Comparison of ENCODE assay signal across 8 cellular contexts in genomic region chr17:78723001-78723796, GRCh38. TPM values are rescaled to one million over a fixed set of nuclear protein-coding genes. Genes with fewer than 3 reads are reported as not detected.
DNase-seq lines count a peak whose midpoint lies in the region; ATAC-seq and TF ChIP-seq lines count a peak whose summit lies in the region.

No MANE protein-coding gene starts in this region.

- H3K4me3 ChIP-seq in Peyer's patch (peak overlapping the region in 2 of 4 donors; percentile 20 to 41), foreskin fibroblast (ENCODE audit: low read depth in 1 of 2, low read length in 2 of 2) (peak overlapping the region; percentile 14 to 57), ovary (peak overlapping the region; percentile 6)

- H3K27ac ChIP-seq in H9 (ENCODE audit: insufficient read length, low read depth, low read length) (no peak overlapping the region), Peyer's patch (peak overlapping the region in 3 of 4 donors; percentile 11 to 63 (median 48)), ovary (peak overlapping the region in 1 of 2 donors; percentile 43)

- H3K9me3 Mint-ChIP-seq in H9 = no peaks in the 10 kb centered on the region

- peaks cover 52 to 60% of the 10 kb centered on the region in 2 experiments for H3K4me1 Mint-ChIP-seq in H9

- no peak overlapping the region for H3K4ac ChIP-seq in H9 (ENCODE audit: low read depth, low read length)

- H2BK20ac ChIP-seq in H9 (ENCODE audit: low read depth, low read length, poor library complexity, severe bottlenecking) = no peak overlapping the region

- peak overlapping the region; percentile 59 to 76 for H3K4me3 Mint-ChIP-seq in H9

- H3K27me3 Mint-ChIP-seq in H9 (ENCODE audit: low read depth) = peaks cover 8% of the 10 kb centered on the region; the same call in 1 of the 2 replicates

- no peaks in the 10 kb centered on the region for H3K36me3 Mint-ChIP-seq in H9 (ENCODE audit: insufficient read depth in 1 of 3, low read depth in 3 of 3)

- no peak overlapping the region for H3K23ac ChIP-seq in H9 (ENCODE audit: insufficient read length, low read depth, low read length)

- peaks cover 0 to 6% (median 0%) of the 10 kb centered on the region in 3 donors for H3K36me3 ChIP-seq in Peyer's patch
- H3K36me3 ChIP-seq in ovary = no peaks in the 10 kb centered on the region

- H3K79me1 ChIP-seq in H9 (ENCODE audit: insufficient read depth, low read depth, low read length, poor library complexity, severe bottlenecking) = no peaks in the 10 kb centered on the region

- no peaks in the 10 kb centered on the region for H4K20me1 ChIP-seq in H9 (ENCODE audit: control insufficient read depth, insufficient read depth, insufficient read length)

- no peak overlapping the region for H3K9ac ChIP-seq in H9 (ENCODE audit: extremely low read depth, insufficient read length, low read length)

- no peak for TF ChIP-seq EP300 in ovary (IDR thresholded peaks at IDR 0.05)

- no peak for TF ChIP-seq POLR2A in Peyer's patch (IDR thresholded peaks at IDR 0.05)
- TF ChIP-seq POLR2A in ovary (IDR thresholded peaks at IDR 0.05) = no peak

- intact Hi-C loops in ovary (cut with DNase I) = no loop called here

- H3K27ac Mint-ChIP-seq in H9 = peak overlapping the region in 1 of 3 experiments; percentile 81; a peak in 3 of 7 replicates

- H2AFZ ChIP-seq in H9 (ENCODE audit: low read length) = no peak overlapping the region

- H3K27me3 ChIP-seq in H9 (ENCODE audit: insufficient read depth, low read length) = no peaks in the 10 kb centered on the region
- H3K27me3 ChIP-seq in Peyer's patch = no peaks in the 10 kb centered on the region
- H3K27me3 ChIP-seq in ovary = no peaks in the 10 kb centered on the region

- WGBS in H9 (ENCODE audit: extremely low coverage, insufficient read length, low lambda C conversion rate) = no CpG with 5 or more reads among the region's 25 CpGs
- WGBS in ovary, 3 donors = 10 to 23% (median 16%) methylated on average over 25 of the region's 25 CpGs

- no peak overlapping the region for H4K5ac ChIP-seq in H9 (ENCODE audit: insufficient read length, low read depth, low read length)

- no peak overlapping the region for H4K8ac ChIP-seq in H9 (replicated peaks; ENCODE audit: insufficient read length, low read depth, low read length)

- H4K91ac ChIP-seq in H9 (ENCODE audit: insufficient read length, low read depth, low read length) = no peak overlapping the region

- H3K4me1 ChIP-seq in H9 (ENCODE audit: insufficient read depth, low read length) (peaks cover 17% of the 10 kb centered on the region; the same call in 1 of the 2 replicates), Peyer's patch (peaks cover 0 to 81% (median 42%) of the 10 kb centered on the region in 4 donors), ovary (ENCODE audit: insufficient read depth) (peaks cover 12% of the 10 kb centered on the region)

- TF ChIP-seq CTCF in H9 (conservative IDR thresholded peaks at IDR 0.05) (no peak), Peyer's patch (IDR thresholded peaks at IDR 0.05) (no peak), foreskin fibroblast (IDR thresholded peaks at IDR 0.05; ENCODE audit: low read depth, low read length) (no peak), ovary (IDR thresholded peaks at IDR 0.05) (no peak)

- no peak overlapping the region for H2BK120ac ChIP-seq in H9 (ENCODE audit: low read depth, low read length, poor library complexity, severe bottlenecking)

- H2BK15ac ChIP-seq in H9 (ENCODE audit: low read depth, low read length) = no peak overlapping the region

- H3K18ac ChIP-seq in H9 (ENCODE audit: insufficient read length, low read depth, low read length) = no peak overlapping the region

- no peak overlapping the region for H3K56ac ChIP-seq in H9 (ENCODE audit: insufficient read length, low read depth, low read length)

- H2AK5ac ChIP-seq in H9 (ENCODE audit: insufficient read length, low read length) = no peak overlapping the region

- H3K23me2 ChIP-seq in H9 (ENCODE audit: insufficient read length, low read depth, low read length, poor library complexity, severe bottlenecking) = peaks cover 12% of the 10 kb centered on the region

- H3T11ph ChIP-seq in H9 (ENCODE audit: low read length) = no peak overlapping the region

- H3K4me2 ChIP-seq in H9 (ENCODE audit: insufficient read depth, insufficient read length, low read length) = peak overlapping the region; percentile 48

- ATAC-seq in GM21576 (IDR thresholded peaks at IDR 0.05; ENCODE audit: unreplicated experiment) (no peak), HG02885 (IDR thresholded peaks at IDR 0.05; ENCODE audit: poor library complexity, unreplicated experiment) (no peak), HG02981 (IDR thresholded peaks at IDR 0.05; ENCODE audit: unreplicated experiment) (no peak)

- 0 out of 2 replicates have a peak overlapping the region, but pooled peaks have one; percentile 33 for H3K14ac ChIP-seq in H9 (ENCODE audit: insufficient read depth, low read length)

- H2BK12ac ChIP-seq in H9 (ENCODE audit: insufficient read length, low read depth, low read length) = no peak overlapping the region

- H2BK5ac ChIP-seq in H9 (ENCODE audit: insufficient read length, low read length) = no peak overlapping the region

- DNase-seq in H9 (peak; percentile 90), Peyer's patch (no peak), foreskin fibroblast (peak; percentile 41 to 80), ovary (peak; percentile 66 to 81 (median 76)), DMS 273 treated with DMSO at 0.1 percent for 48 hours (lab: John Stamatoyannopoulos, UW) (no peak)

- no peaks in the 10 kb centered on the region for H3K9me3 ChIP-seq in H9 (ENCODE audit: control insufficient read depth, low read depth, low read length)
- no peaks in the 10 kb centered on the region for H3K9me3 ChIP-seq in Peyer's patch
- no peaks in the 10 kb centered on the region for H3K9me3 ChIP-seq in ovary

- no peaks in the 10 kb centered on the region; the same call in 1 of the 2 replicates for H3K79me2 ChIP-seq in H9 (ENCODE audit: insufficient read depth, low read length)

RNA-seq across cellular contexts. Expression of gene CYTH1, which starts 58.9 kb away (rescaled TPM):
- 9.7 and 11.2 TPM in 2 replicates for total RNA-seq in H9 (2021)
- 100 to 1,000 TPM in 2 of 4 donors, 10 to 100 TPM in 2; 88.3 to 262 (median 109) TPM for total RNA-seq in Peyer's patch
- total RNA-seq in ovary = 10 to 100 TPM; 17.4 to 27.0 (median 24.4) TPM
- 10 to 100 TPM; 15.1 to 35.3 TPM for polyA plus RNA-seq in ovary

Comparison
In these comparisons a context has a peak if more than half of its experiments do, and no peak if none do; other contexts are left out.
1. DNase-seq: peak in H9 (single experiment), foreskin fibroblast (2 of 2) and ovary (5 of 5); none in Peyer's patch (0 of 3) and DMS 273 treated with DMSO at 0.1 percent for 48 hours (single experiment).